ENCODE assay signal across 2 cellular contexts in genomic region chr3:184771748-184772147, GRCh38.
TF ChIP-seq lines count a peak whose summit lies in the region.

No MANE protein-coding gene starts in this region.

TF ChIP-seq in SK-N-SH, 30 proteins besides CTCF, POLR2A, EP300 and RAD21:
- TF ChIP-seq REST (IDR thresholded peaks at IDR 0.05; ENCODE audit: low read depth, low read length) (no peak), TEAD4 (IDR thresholded peaks at IDR 0.05; ENCODE audit: borderline replicate concordance, insufficient read depth) (no peak), EZH2phosphoT487 (IDR thresholded peaks at IDR 0.05; ENCODE audit: borderline replicate concordance, low read depth) (no peak), FOSL2 (IDR thresholded peaks at IDR 0.05; ENCODE audit: borderline replicate concordance, low read depth) (no peak), MAX (IDR thresholded peaks at IDR 0.05; ENCODE audit: low read depth) (no peak), USF1 (IDR thresholded peaks at IDR 0.05; ENCODE audit: borderline replicate concordance, low read depth) (no peak), NFIC (IDR thresholded peaks at IDR 0.05; ENCODE audit: borderline replicate concordance) (no peak), RCOR1 (IDR thresholded peaks at IDR 0.05; ENCODE audit: low read length) (no peak), RFX5 (IDR thresholded peaks at IDR 0.05; ENCODE audit: low read length) (no peak), FOXM1 (IDR thresholded peaks at IDR 0.05; ENCODE audit: low read depth) (no peak), NRF1 (IDR thresholded peaks at IDR 0.05; ENCODE audit: low read depth, low read length) (no peak), POLR2AphosphoS5 (IDR thresholded peaks at IDR 0.05; ENCODE audit: low read depth, low read length) (no peak), GATA2 (CRISPR knock-in tag; IDR thresholded peaks at IDR 0.05) (no peak), SIN3A (IDR thresholded peaks at IDR 0.05; ENCODE audit: borderline replicate concordance, low read depth, low read length) (no peak), JUND (IDR thresholded peaks at IDR 0.05) (no peak), GABPA (IDR thresholded peaks at IDR 0.05; ENCODE audit: low read depth) (no peak), YY1 (IDR thresholded peaks at IDR 0.05; ENCODE audit: low read depth) (no peak), RXRA (IDR thresholded peaks at IDR 0.05; ENCODE audit: borderline replicate concordance, low read depth) (no peak), ZBTB33 (IDR thresholded peaks at IDR 0.05; ENCODE audit: borderline replicate concordance, low read depth) (no peak), CHD2 (IDR thresholded peaks at IDR 0.05; ENCODE audit: low read length, partially characterized antibody) (no peak)

TF ChIP-seq in SK-N-SH treated with all-trans-retinoic acid at 6 μM for 48 hours, 23 proteins besides CTCF, POLR2A, EP300 and RAD21:
- TF ChIP-seq GLIS3 (CRISPR knock-in tag; IDR thresholded peaks at IDR 0.05) (no peak), ISL1 (CRISPR knock-in tag; IDR thresholded peaks at IDR 0.05) (no peak)
